Comparison of ENCODE assay signal across 10 cellular contexts in the genomic region with DNA sequence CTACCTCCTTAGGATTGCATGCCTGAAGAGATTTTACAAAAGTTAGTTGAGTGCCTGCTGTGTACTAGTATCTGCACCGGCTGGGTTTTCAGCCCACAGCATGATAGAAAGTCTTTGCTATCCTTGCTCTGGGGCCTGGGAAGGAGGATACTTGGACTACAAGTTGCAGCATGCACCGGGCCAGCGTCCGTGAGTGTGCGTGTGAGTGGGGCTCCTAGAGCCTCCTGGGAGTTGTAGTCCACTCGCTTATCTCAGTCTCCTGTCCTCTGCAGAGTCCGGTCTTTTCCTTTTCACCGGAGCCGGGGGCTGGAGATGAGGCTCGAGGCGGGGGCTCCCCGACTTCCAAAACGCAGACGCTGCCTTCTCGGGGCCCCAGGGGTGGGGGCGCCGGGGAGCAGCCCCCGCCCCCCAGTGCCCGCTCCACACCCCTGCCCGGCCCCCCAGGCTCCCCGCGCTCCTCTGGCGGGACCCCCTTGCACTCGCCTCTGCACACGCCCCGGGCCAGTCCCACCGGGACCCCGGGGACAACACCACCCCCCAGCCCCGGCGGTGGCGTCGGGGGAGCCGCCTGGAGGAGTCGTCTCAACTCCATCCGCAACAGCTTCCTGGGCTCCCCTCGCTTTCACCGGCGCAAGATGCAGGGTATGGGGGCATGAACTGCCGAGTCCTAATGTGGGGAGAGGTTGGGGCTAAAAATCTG. TPM values are rescaled to one million over a fixed set of nuclear protein-coding genes. Genes with fewer than 3 reads are reported as not detected.
DNase-seq lines count a peak whose midpoint lies in the region; ATAC-seq, FAIRE-seq and TF ChIP-seq lines count a peak whose summit lies in the region.
"Had no signal": no experiment of that assay in that cellular context is flagged by ENCODE, and none has a peak within 500 bp of the region (broad histone marks: within the 10 kb centered on the region; RNA-seq: fewer than 3 reads in every experiment).

No MANE protein-coding gene starts in this region.

- no peaks in the 10 kb centered on the region for H3K79me2 ChIP-seq in HepG2 (ENCODE audit: insufficient read depth, low read length)

- DNase-seq in NCI-H146 (lab: John Stamatoyannopoulos, UW) (peak; percentile 19), NCI-H146 treated with DMSO at 0.1 percent for 48 hours (lab: John Stamatoyannopoulos, UW; ENCODE audit: unreplicated experiment) (no peak), HEK293T (ENCODE audit: extremely low spot score) (peak; percentile 71), SW480 (ENCODE audit: low spot score) (peak; percentile 74), HepG2 (ENCODE audit: low spot score) (peak; percentile 50), OCI-M2 (lab: John Stamatoyannopoulos, UW; ENCODE audit: unreplicated experiment) (no peak), pons (ENCODE audit: low spot score) (no peak)
- no peak for DNase-seq in central memory CD4-positive, alpha-beta T cell

- H3K36me3 ChIP-seq in HepG2 (replicated peaks in 1 of 2; ENCODE audit: control insufficient read depth in 1 of 2, insufficient read depth in 2 of 2, low read length in 2 of 2): no peaks in the 10 kb centered on the region

- H3K4me3 ChIP-seq in HepG2 (replicated peaks in 1 of 3; ENCODE audit: insufficient read depth in 1 of 3, low read depth in 2 of 3, low read length in 3 of 3): no peak overlapping the region; a peak in 1 of 6 replicates
- H3K4me3 ChIP-seq: tibial nerve had no signal

- POLR2A ChIA-PET in HEK293T (lab: Yijun Ruan, JAX): no interaction called here
- POLR2A ChIA-PET in HepG2 (lab: Yijun Ruan, JAX): no interaction called here

- in situ Hi-C loops in HepG2 (cut with HindIII; ENCODE audit: extremely low pct_ligation_motif_present, low pct_unique_long_range_greater_than_20kb): loop anchor here (5.0 kb wide), 1 partner anchor 113 kb away; no protein-coding TSS in a partner anchor

- no peak overlapping the region for H3K27ac ChIP-seq in HepG2 (ENCODE audit: extremely low read length, insufficient read depth, low read length)
- H3K27ac ChIP-seq: tibial nerve had no signal

- TF ChIP-seq EP300 in HepG2 (IDR thresholded peaks at IDR 0.05; ENCODE audit: low read depth in 2 of 2, low read length in 2 of 2) (no peak), HepG2 (CRISPR knock-in tag; IDR thresholded peaks at IDR 0.05; ENCODE audit: borderline replicate concordance) (no peak)

- CTCF ChIA-PET in HEK293T (lab: Yijun Ruan, JAX): no interaction called here
- CTCF ChIA-PET in HepG2 (lab: Yijun Ruan, JAX; ENCODE audit: low intra/inter-chr PET ratio, low total read pairs): no interaction called here

- no peaks in the 10 kb centered on the region for H3K9me3 ChIP-seq in HepG2 (ENCODE audit: low read length)

- WGBS in HepG2 (ENCODE audit: low lambda C conversion rate): 57% methylated on average over 20 of the region's 39 CpGs

- no peak for TF ChIP-seq CTCF in HepG2 (CRISPR knock-in tag; IDR thresholded peaks at IDR 0.05)

- TF ChIP-seq RAD21 in HepG2 (CRISPR knock-in tag; IDR thresholded peaks at IDR 0.05): no peak

- FAIRE-seq in HepG2 (lab: Jason Lieb, UNC): no peak

- H3K4me2 ChIP-seq in HepG2 (ENCODE audit: low read depth, low read length): no peak overlapping the region

- no peak overlapping the region for H2AFZ ChIP-seq in HepG2 (ENCODE audit: low read length)

- H3K4me1 ChIP-seq in HepG2 (ENCODE audit: insufficient read depth, low read length): peaks cover 18% of the 10 kb centered on the region

- intact Hi-C loops in HepG2 (cut with micrococcal nuclease; ENCODE audit: unreplicated experiment): no loop called here

- BruUV-seq in HepG2 (replicated peaks; lab: Mats Ljungman, UMichigan): no TSS peak

- ATAC-seq in HepG2: peak; percentile 82

- H3K9ac ChIP-seq in HepG2 (ENCODE audit: insufficient read depth, low read depth, low read length): no peak overlapping the region

- no peaks in the 10 kb centered on the region for H4K20me1 ChIP-seq in HepG2 (ENCODE audit: insufficient read depth, low read length)

- peaks cover 0 to 16% of the 10 kb centered on the region in 2 experiments; a peak in 2 of 5 replicates for H3K27me3 ChIP-seq in HepG2 (ENCODE audit: control insufficient read depth in 1 of 2, insufficient read depth in 2 of 2, low read length in 2 of 2)
- H3K27me3 ChIP-seq: tibial nerve had no signal

- no peak for TF ChIP-seq POLR2A in HepG2 (IDR thresholded peaks at IDR 0.05; ENCODE audit: insufficient read depth in 1 of 2, low read depth in 2 of 2, low read length in 2 of 2)

RNA-seq across cellular contexts. Expression of a gene that starts 20.6 kb away (rescaled TPM):
- 0.18 TPM in 1 of 2 replicates, not detected in the other for total RNA-seq in HepG2 (2016; rRNA removed; fragmentation: Illumina TruSeq; extraction: Trizol)
- total RNA-seq in HepG2 (2016; cell fraction: cytosol; rRNA removed; fragmentation: Illumina TruSeq; extraction: Trizol; ENCODE audit: low read depth): not detected in 2 replicates
- total RNA-seq in HepG2 (2016; cell fraction: insoluble cytoplasmic fraction; rRNA removed; fragmentation: Illumina TruSeq; extraction: Trizol): 0.19 TPM in 1 of 2 replicates, not detected in the other
- 0.10 and 0.25 TPM in 2 replicates for total RNA-seq in HepG2 (2016; cell fraction: membrane; rRNA removed; fragmentation: Illumina TruSeq; extraction: Trizol)
- total RNA-seq in HepG2 (2016; cell fraction: nucleus; rRNA removed; fragmentation: Illumina TruSeq; extraction: Trizol): 0.60 TPM in 1 of 2 replicates, not detected in the other
- 1.2 and 1.9 TPM in 2 replicates for polyA plus RNA-seq in HepG2 (2011; rRNA removed)
- 0.75 and 1.1 TPM in 2 replicates for polyA plus RNA-seq in HepG2 (2011; cell fraction: cytosol; rRNA removed)
- polyA plus RNA-seq in HepG2 (2011; cell fraction: nucleus; rRNA removed): 8.1 and 12.7 TPM in 2 replicates
- 0.74 and 1.1 TPM in 2 replicates for polyA plus RNA-seq in HepG2 (2012)
- 0.14 and 0.17 TPM in 2 replicates for polyA plus RNA-seq in HepG2 (2016; cell fraction: cytosol; fragmentation: Illumina TruSeq; extraction: Trizol; ENCODE audit: low read depth)
- polyA plus RNA-seq in HepG2 (2016; cell fraction: insoluble cytoplasmic fraction; fragmentation: Illumina TruSeq; extraction: Trizol; ENCODE audit: low read depth): 0.20 and 0.44 TPM in 2 replicates
- 0.09 and 0.25 TPM in 2 replicates for polyA plus RNA-seq in HepG2 (2016; cell fraction: membrane; fragmentation: Illumina TruSeq; extraction: Trizol; ENCODE audit: low read depth)
- polyA plus RNA-seq in HepG2 (2016; cell fraction: nucleus; fragmentation: Illumina TruSeq; extraction: Trizol; ENCODE audit: insufficient read depth, low read depth): 0.68 and 0.79 TPM in 2 replicates
- 0.72 and 1.3 TPM in 2 replicates for polyA minus RNA-seq in HepG2 (2011; rRNA and poly(A)+ RNA removed; ENCODE audit: low replicate concordance)
- not detected in 2 replicates for polyA minus RNA-seq in HepG2 (2011; cell fraction: cytosol; rRNA and poly(A)+ RNA removed)
- polyA minus RNA-seq in HepG2 (2011; cell fraction: nucleus; rRNA and poly(A)+ RNA removed): 1.0 and 1.2 TPM in 2 replicates

RNA-seq across cellular contexts. Expression of a gene that starts 20.7 kb away (rescaled TPM):
- 0.74 and 1.3 TPM in 2 replicates for total RNA-seq in HepG2 (2016; rRNA removed; fragmentation: Illumina TruSeq; extraction: Trizol)
- 0.79 and 1.0 TPM in 2 replicates for total RNA-seq in HepG2 (2016; cell fraction: cytosol; rRNA removed; fragmentation: Illumina TruSeq; extraction: Trizol; ENCODE audit: low read depth)
- total RNA-seq in HepG2 (2016; cell fraction: insoluble cytoplasmic fraction; rRNA removed; fragmentation: Illumina TruSeq; extraction: Trizol): 0.70 and 1.0 TPM in 2 replicates
- total RNA-seq in HepG2 (2016; cell fraction: membrane; rRNA removed; fragmentation: Illumina TruSeq; extraction: Trizol): 0.62 and 0.77 TPM in 2 replicates
- 0.84 and 1.5 TPM in 2 replicates for total RNA-seq in HepG2 (2016; cell fraction: nucleus; rRNA removed; fragmentation: Illumina TruSeq; extraction: Trizol)
- 1.8 and 2.9 TPM in 2 replicates for polyA plus RNA-seq in HepG2 (2011; rRNA removed)
- polyA plus RNA-seq in HepG2 (2011; cell fraction: cytosol; rRNA removed): 2.4 and 2.5 TPM in 2 replicates
- 6.2 and 7.0 TPM in 2 replicates for polyA plus RNA-seq in HepG2 (2011; cell fraction: nucleus; rRNA removed)
- 3.3 and 3.4 TPM in 2 replicates for polyA plus RNA-seq in HepG2 (2012)
- 0.33 and 0.50 TPM in 2 replicates for polyA plus RNA-seq in HepG2 (2016; cell fraction: cytosol; fragmentation: Illumina TruSeq; extraction: Trizol; ENCODE audit: low read depth)
- polyA plus RNA-seq in HepG2 (2016; cell fraction: insoluble cytoplasmic fraction; fragmentation: Illumina TruSeq; extraction: Trizol; ENCODE audit: low read depth): 0.37 and 0.74 TPM in 2 replicates
- polyA plus RNA-seq in HepG2 (2016; cell fraction: membrane; fragmentation: Illumina TruSeq; extraction: Trizol; ENCODE audit: low read depth): 0.28 and 1.2 TPM in 2 replicates
- polyA plus RNA-seq in HepG2 (2016; cell fraction: nucleus; fragmentation: Illumina TruSeq; extraction: Trizol; ENCODE audit: insufficient read depth, low read depth): 1.7 and 1.9 TPM in 2 replicates
- 5.1 TPM in 1 of 2 replicates, not detected in the other for polyA minus RNA-seq in HepG2 (2011; rRNA and poly(A)+ RNA removed; ENCODE audit: low replicate concordance)
- polyA minus RNA-seq in HepG2 (2011; cell fraction: cytosol; rRNA and poly(A)+ RNA removed): 1.9 and 2.7 TPM in 2 replicates
- polyA minus RNA-seq in HepG2 (2011; cell fraction: nucleus; rRNA and poly(A)+ RNA removed): 1.4 and 1.5 TPM in 2 replicates
- polyA plus RNA-seq: AG04450 had no signal

RNA-seq across cellular contexts. Expression of a gene that starts 24.5 kb away (rescaled TPM):
- 33.7 and 35.9 TPM in 2 replicates for total RNA-seq in HepG2 (2016; rRNA removed; fragmentation: Illumina TruSeq; extraction: Trizol)
- 3.9 TPM in 2 replicates for total RNA-seq in HepG2 (2016; cell fraction: cytosol; rRNA removed; fragmentation: Illumina TruSeq; extraction: Trizol; ENCODE audit: low read depth)
- 32.9 and 34.5 TPM in 2 replicates for total RNA-seq in HepG2 (2016; cell fraction: insoluble cytoplasmic fraction; rRNA removed; fragmentation: Illumina TruSeq; extraction: Trizol)
- 8.1 and 8.5 TPM in 2 replicates for total RNA-seq in HepG2 (2016; cell fraction: membrane; rRNA removed; fragmentation: Illumina TruSeq; extraction: Trizol)
- 14.3 and 15.8 TPM in 2 replicates for total RNA-seq in HepG2 (2016; cell fraction: nucleus; rRNA removed; fragmentation: Illumina TruSeq; extraction: Trizol)
- polyA plus RNA-seq in HepG2 (2011; rRNA removed): 22.3 and 25.7 TPM in 2 replicates
- polyA plus RNA-seq in HepG2 (2011; cell fraction: cytosol; rRNA removed): 19.2 and 35.4 TPM in 2 replicates
- 19.5 and 22.1 TPM in 2 replicates for polyA plus RNA-seq in HepG2 (2011; cell fraction: nucleus; rRNA removed)
- 14.9 and 21.2 TPM in 2 replicates for polyA plus RNA-seq in HepG2 (2012)
- polyA plus RNA-seq in HepG2 (2016; cell fraction: cytosol; fragmentation: Illumina TruSeq; extraction: Trizol; ENCODE audit: low read depth): 5.6 and 5.7 TPM in 2 replicates
- 53.4 and 56.0 TPM in 2 replicates for polyA plus RNA-seq in HepG2 (2016; cell fraction: insoluble cytoplasmic fraction; fragmentation: Illumina TruSeq; extraction: Trizol; ENCODE audit: low read depth)
- polyA plus RNA-seq in HepG2 (2016; cell fraction: membrane; fragmentation: Illumina TruSeq; extraction: Trizol; ENCODE audit: low read depth): 8.9 and 9.7 TPM in 2 replicates
- polyA plus RNA-seq in HepG2 (2016; cell fraction: nucleus; fragmentation: Illumina TruSeq; extraction: Trizol; ENCODE audit: insufficient read depth, low read depth): 26.8 and 27.6 TPM in 2 replicates
- polyA minus RNA-seq in HepG2 (2011; rRNA and poly(A)+ RNA removed; ENCODE audit: low replicate concordance): 33.2 and 42.3 TPM in 2 replicates
- 15.9 and 23.8 TPM in 2 replicates for polyA minus RNA-seq in HepG2 (2011; cell fraction: cytosol; rRNA and poly(A)+ RNA removed)
- polyA minus RNA-seq in HepG2 (2011; cell fraction: nucleus; rRNA and poly(A)+ RNA removed): 4.6 and 6.1 TPM in 2 replicates

RNA-seq across cellular contexts. Expression of a gene that starts 35.2 kb away (rescaled TPM):
- 2.1 and 5.5 TPM in 2 replicates for total RNA-seq in HepG2 (2016; rRNA removed; fragmentation: Illumina TruSeq; extraction: Trizol)
- total RNA-seq in HepG2 (2016; cell fraction: cytosol; rRNA removed; fragmentation: Illumina TruSeq; extraction: Trizol; ENCODE audit: low read depth): 1.8 and 2.2 TPM in 2 replicates
- total RNA-seq in HepG2 (2016; cell fraction: insoluble cytoplasmic fraction; rRNA removed; fragmentation: Illumina TruSeq; extraction: Trizol): 1.8 and 4.7 TPM in 2 replicates
- 3.9 and 4.5 TPM in 2 replicates for total RNA-seq in HepG2 (2016; cell fraction: membrane; rRNA removed; fragmentation: Illumina TruSeq; extraction: Trizol)
- total RNA-seq in HepG2 (2016; cell fraction: nucleus; rRNA removed; fragmentation: Illumina TruSeq; extraction: Trizol): 5.3 and 6.2 TPM in 2 replicates
- 9.0 and 11.8 TPM in 2 replicates for polyA plus RNA-seq in HepG2 (2011; rRNA removed)
- polyA plus RNA-seq in HepG2 (2011; cell fraction: cytosol; rRNA removed): 6.6 and 8.7 TPM in 2 replicates
- 46.8 and 58.8 TPM in 2 replicates for polyA plus RNA-seq in HepG2 (2011; cell fraction: nucleus; rRNA removed)
- 10.0 and 13.2 TPM in 2 replicates for polyA plus RNA-seq in HepG2 (2012)
- 1.3 and 1.4 TPM in 2 replicates for polyA plus RNA-seq in HepG2 (2016; cell fraction: cytosol; fragmentation: Illumina TruSeq; extraction: Trizol; ENCODE audit: low read depth)
- polyA plus RNA-seq in HepG2 (2016; cell fraction: insoluble cytoplasmic fraction; fragmentation: Illumina TruSeq; extraction: Trizol; ENCODE audit: low read depth): 2.6 and 4.4 TPM in 2 replicates
- 2.5 and 3.8 TPM in 2 replicates for polyA plus RNA-seq in HepG2 (2016; cell fraction: membrane; fragmentation: Illumina TruSeq; extraction: Trizol; ENCODE audit: low read depth)
- 14.7 and 16.2 TPM in 2 replicates for polyA plus RNA-seq in HepG2 (2016; cell fraction: nucleus; fragmentation: Illumina TruSeq; extraction: Trizol; ENCODE audit: insufficient read depth, low read depth)
- polyA minus RNA-seq in HepG2 (2011; rRNA and poly(A)+ RNA removed; ENCODE audit: low replicate concordance): 9.0 and 17.8 TPM in 2 replicates
- 4.7 and 5.3 TPM in 2 replicates for polyA minus RNA-seq in HepG2 (2011; cell fraction: cytosol; rRNA and poly(A)+ RNA removed)
- 7.0 and 12.1 TPM in 2 replicates for polyA minus RNA-seq in HepG2 (2011; cell fraction: nucleus; rRNA and poly(A)+ RNA removed)

RNA-seq across cellular contexts. Expression of a gene that starts 45.6 kb away (rescaled TPM):
- total RNA-seq in HepG2 (2016; rRNA removed; fragmentation: Illumina TruSeq; extraction: Trizol): 23.0 and 25.8 TPM in 2 replicates
- 6.5 and 7.1 TPM in 2 replicates for total RNA-seq in HepG2 (2016; cell fraction: cytosol; rRNA removed; fragmentation: Illumina TruSeq; extraction: Trizol; ENCODE audit: low read depth)
- 18.2 and 27.7 TPM in 2 replicates for total RNA-seq in HepG2 (2016; cell fraction: insoluble cytoplasmic fraction; rRNA removed; fragmentation: Illumina TruSeq; extraction: Trizol)
- total RNA-seq in HepG2 (2016; cell fraction: membrane; rRNA removed; fragmentation: Illumina TruSeq; extraction: Trizol): 22.9 and 23.1 TPM in 2 replicates
- total RNA-seq in HepG2 (2016; cell fraction: nucleus; rRNA removed; fragmentation: Illumina TruSeq; extraction: Trizol): 20.2 and 25.1 TPM in 2 replicates
- 54.0 and 75.7 TPM in 2 replicates for polyA plus RNA-seq in HepG2 (2011; rRNA removed)
- 44.7 and 48.8 TPM in 2 replicates for polyA plus RNA-seq in HepG2 (2011; cell fraction: cytosol; rRNA removed)
- polyA plus RNA-seq in HepG2 (2011; cell fraction: nucleus; rRNA removed): 190 and 211 TPM in 2 replicates
- polyA plus RNA-seq in HepG2 (2012): 51.7 and 56.8 TPM in 2 replicates
- 8.4 and 9.7 TPM in 2 replicates for polyA plus RNA-seq in HepG2 (2016; cell fraction: cytosol; fragmentation: Illumina TruSeq; extraction: Trizol; ENCODE audit: low read depth)
- polyA plus RNA-seq in HepG2 (2016; cell fraction: insoluble cytoplasmic fraction; fragmentation: Illumina TruSeq; extraction: Trizol; ENCODE audit: low read depth): 27.5 and 36.1 TPM in 2 replicates
- polyA plus RNA-seq in HepG2 (2016; cell fraction: membrane; fragmentation: Illumina TruSeq; extraction: Trizol; ENCODE audit: low read depth): 20.6 and 23.5 TPM in 2 replicates
- polyA plus RNA-seq in HepG2 (2016; cell fraction: nucleus; fragmentation: Illumina TruSeq; extraction: Trizol; ENCODE audit: insufficient read depth, low read depth): 73.4 and 77.9 TPM in 2 replicates
- polyA minus RNA-seq in HepG2 (2011; rRNA and poly(A)+ RNA removed; ENCODE audit: low replicate concordance): 112 and 140 TPM in 2 replicates
- 48.9 and 57.3 TPM in 2 replicates for polyA minus RNA-seq in HepG2 (2011; cell fraction: cytosol; rRNA and poly(A)+ RNA removed)
- 48.9 and 67.0 TPM in 2 replicates for polyA minus RNA-seq in HepG2 (2011; cell fraction: nucleus; rRNA and poly(A)+ RNA removed)

Comparison
In these comparisons a context has a peak if more than half of its experiments do, and no peak if none do; other contexts are left out.
1. DNase-seq: peak in NCI-H146 (single experiment), HEK293T (single experiment), SW480 (single experiment) and HepG2 (single experiment); none in NCI-H146 treated with DMSO at 0.1 percent for 48 hours (single experiment), OCI-M2 (single experiment), pons (single experiment) and central memory CD4-positive, alpha-beta T cell (single experiment).